In the genomic region with DNA sequence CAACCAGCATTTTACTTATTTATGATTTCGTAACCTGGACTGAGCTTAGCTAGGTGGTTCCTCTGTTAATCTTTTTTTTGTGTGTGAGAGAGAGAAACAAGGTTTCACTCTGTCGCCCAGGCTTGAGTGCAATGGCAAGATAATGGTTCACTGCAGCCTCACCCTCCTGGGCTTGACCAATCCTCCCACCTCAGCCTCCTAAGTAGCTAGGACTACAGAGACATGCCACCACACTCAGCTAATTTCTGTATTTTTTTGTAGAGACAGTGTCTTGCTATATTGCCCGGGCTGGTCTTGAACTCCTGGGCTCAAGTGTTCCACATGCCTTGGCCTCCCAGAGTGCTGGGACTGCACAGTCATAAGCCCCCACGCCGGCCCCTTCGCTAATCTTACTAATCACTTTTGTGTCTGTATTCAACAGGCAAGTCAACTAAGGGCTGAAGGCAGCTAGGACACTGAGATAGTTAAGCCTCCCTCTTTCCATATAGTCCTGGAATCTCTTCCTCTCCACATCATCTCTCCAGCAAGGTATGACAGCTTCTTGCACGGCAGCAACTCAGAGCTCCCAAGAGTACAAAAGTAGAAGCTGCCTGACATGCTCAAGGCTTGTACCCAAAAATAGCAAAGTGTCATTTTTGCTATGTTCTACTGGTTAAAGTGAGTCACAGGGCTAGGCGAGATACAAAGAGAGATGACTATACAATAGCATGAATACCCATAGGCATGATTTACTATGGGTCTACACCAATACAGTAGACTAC, we compare ENCODE assay signal across 2 cellular contexts.
TF ChIP-seq lines count a peak whose summit lies in the region.

No MANE protein-coding gene starts in this region.

TF ChIP-seq in K562, 482 proteins besides CTCF, POLR2A, EP300 and RAD21 (continues in another document):
- TF ChIP-seq HNRNPH1 (optimal IDR thresholded peaks at IDR 0.05; ENCODE audit: low read depth, low read length) (no peak), POLR2AphosphoS2 (IDR thresholded peaks at IDR 0.05; ENCODE audit: low read length) (no peak), NFE2 (IDR thresholded peaks at IDR 0.05; ENCODE audit: low read depth) (no peak; the same call in 1 of the 2 replicates), KLF6 (CRISPR knock-in tag; IDR thresholded peaks at IDR 0.05; ENCODE audit: borderline replicate concordance) (no peak), SNRNP70 (optimal IDR thresholded peaks at IDR 0.05; ENCODE audit: low read depth, low read length) (no peak), RUNX1 (IDR thresholded peaks at IDR 0.05; ENCODE audit: low read depth) (no peak), FOXK2 (conservative IDR thresholded peaks at IDR 0.05 in 1 of 2, IDR thresholded peaks at IDR 0.05 in 1 of 2; ENCODE audit: low read depth in 2 of 2) (0 out of 4 replicates have a peak, but pooled peaks of 1 of the 2 experiments have one; percentile 16), ZNF431 (CRISPR knock-in tag; IDR thresholded peaks at IDR 0.05) (no peak), EZH2 (IDR thresholded peaks at IDR 0.05; ENCODE audit: borderline replicate concordance, low read depth, low read length) (no peak), ZSCAN29 (IDR thresholded peaks at IDR 0.05) (no peak), ETV1 (tag; conservative IDR thresholded peaks at IDR 0.05; ENCODE audit: low read depth) (no peak), MBD2 (IDR thresholded peaks at IDR 0.05; ENCODE audit: borderline replicate concordance, low read depth) (no peak)
- TF ChIP-seq, protein P1, sequence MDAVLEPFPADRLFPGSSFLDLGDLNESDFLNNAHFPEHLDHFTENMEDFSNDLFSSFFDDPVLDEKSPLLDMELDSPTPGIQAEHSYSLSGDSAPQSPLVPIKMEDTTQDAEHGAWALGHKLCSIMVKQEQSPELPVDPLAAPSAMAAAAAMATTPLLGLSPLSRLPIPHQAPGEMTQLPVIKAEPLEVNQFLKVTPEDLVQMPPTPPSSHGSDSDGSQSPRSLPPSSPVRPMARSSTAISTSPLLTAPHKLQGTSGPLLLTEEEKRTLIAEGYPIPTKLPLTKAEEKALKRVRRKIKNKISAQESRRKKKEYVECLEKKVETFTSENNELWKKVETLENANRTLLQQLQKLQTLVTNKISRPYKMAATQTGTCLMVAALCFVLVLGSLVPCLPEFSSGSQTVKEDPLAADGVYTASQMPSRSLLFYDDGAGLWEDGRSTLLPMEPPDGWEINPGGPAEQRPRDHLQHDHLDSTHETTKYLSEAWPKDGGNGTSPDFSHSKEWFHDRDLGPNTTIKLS (IDR thresholded peaks at IDR 0.05; ENCODE audit: borderline replicate concordance, low read depth) = no peak
- TF ChIP-seq, protein P2, sequence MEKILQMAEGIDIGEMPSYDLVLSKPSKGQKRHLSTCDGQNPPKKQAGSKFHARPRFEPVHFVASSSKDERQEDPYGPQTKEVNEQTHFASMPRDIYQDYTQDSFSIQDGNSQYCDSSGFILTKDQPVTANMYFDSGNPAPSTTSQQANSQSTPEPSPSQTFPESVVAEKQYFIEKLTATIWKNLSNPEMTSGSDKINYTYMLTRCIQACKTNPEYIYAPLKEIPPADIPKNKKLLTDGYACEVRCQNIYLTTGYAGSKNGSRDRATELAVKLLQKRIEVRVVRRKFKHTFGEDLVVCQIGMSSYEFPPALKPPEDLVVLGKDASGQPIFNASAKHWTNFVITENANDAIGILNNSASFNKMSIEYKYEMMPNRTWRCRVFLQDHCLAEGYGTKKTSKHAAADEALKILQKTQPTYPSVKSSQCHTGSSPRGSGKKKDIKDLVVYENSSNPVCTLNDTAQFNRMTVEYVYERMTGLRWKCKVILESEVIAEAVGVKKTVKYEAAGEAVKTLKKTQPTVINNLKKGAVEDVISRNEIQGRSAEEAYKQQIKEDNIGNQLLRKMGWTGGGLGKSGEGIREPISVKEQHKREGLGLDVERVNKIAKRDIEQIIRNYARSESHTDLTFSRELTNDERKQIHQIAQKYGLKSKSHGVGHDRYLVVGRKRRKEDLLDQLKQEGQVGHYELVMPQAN (IDR thresholded peaks at IDR 0.05; ENCODE audit: borderline replicate concordance) = no peak
- TF ChIP-seq, protein P3, sequence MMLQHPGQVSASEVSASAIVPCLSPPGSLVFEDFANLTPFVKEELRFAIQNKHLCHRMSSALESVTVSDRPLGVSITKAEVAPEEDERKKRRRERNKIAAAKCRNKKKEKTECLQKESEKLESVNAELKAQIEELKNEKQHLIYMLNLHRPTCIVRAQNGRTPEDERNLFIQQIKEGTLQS (IDR thresholded peaks at IDR 0.05) = peak; percentile 49
- TF ChIP-seq, protein P3 (CRISPR knock-in tag; conservative IDR thresholded peaks at IDR 0.05) = no peak
- TF ChIP-seq, protein P4, sequence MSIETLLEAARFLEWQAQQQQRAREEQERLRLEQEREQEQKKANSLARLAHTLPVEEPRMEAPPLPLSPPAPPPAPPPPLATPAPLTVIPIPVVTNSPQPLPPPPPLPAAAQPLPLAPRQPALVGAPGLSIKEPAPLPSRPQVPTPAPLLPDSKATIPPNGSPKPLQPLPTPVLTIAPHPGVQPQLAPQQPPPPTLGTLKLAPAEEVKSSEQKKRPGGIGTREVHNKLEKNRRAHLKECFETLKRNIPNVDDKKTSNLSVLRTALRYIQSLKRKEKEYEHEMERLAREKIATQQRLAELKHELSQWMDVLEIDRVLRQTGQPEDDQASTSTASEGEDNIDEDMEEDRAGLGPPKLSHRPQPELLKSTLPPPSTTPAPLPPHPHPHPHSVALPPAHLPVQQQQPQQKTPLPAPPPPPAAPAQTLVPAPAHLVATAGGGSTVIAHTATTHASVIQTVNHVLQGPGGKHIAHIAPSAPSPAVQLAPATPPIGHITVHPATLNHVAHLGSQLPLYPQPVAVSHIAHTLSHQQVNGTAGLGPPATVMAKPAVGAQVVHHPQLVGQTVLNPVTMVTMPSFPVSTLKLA (conservative IDR thresholded peaks at IDR 0.05) = 0 out of 4 replicates have a peak, but pooled peaks of 1 of the 2 experiments have one; percentile 24
- TF ChIP-seq, protein P5, sequence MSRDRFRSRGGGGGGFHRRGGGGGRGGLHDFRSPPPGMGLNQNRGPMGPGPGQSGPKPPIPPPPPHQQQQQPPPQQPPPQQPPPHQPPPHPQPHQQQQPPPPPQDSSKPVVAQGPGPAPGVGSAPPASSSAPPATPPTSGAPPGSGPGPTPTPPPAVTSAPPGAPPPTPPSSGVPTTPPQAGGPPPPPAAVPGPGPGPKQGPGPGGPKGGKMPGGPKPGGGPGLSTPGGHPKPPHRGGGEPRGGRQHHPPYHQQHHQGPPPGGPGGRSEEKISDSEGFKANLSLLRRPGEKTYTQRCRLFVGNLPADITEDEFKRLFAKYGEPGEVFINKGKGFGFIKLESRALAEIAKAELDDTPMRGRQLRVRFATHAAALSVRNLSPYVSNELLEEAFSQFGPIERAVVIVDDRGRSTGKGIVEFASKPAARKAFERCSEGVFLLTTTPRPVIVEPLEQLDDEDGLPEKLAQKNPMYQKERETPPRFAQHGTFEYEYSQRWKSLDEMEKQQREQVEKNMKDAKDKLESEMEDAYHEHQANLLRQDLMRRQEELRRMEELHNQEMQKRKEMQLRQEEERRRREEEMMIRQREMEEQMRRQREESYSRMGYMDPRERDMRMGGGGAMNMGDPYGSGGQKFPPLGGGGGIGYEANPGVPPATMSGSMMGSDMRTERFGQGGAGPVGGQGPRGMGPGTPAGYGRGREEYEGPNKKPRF (IDR thresholded peaks at IDR 0.05; ENCODE audit: low read depth, low read length) = no peak

TF ChIP-seq in neural cell, 6 proteins besides CTCF, POLR2A, EP300 and RAD21:
- no peak for TF ChIP-seq TAF1 (IDR thresholded peaks at IDR 0.05; ENCODE audit: low read depth)
- no peak for TF ChIP-seq SMC3 (conservative IDR thresholded peaks at IDR 0.05; ENCODE audit: poor library complexity)
- TF ChIP-seq MXI1 (conservative IDR thresholded peaks at IDR 0.05; ENCODE audit: poor library complexity, severe bottlenecking) = no peak
- TF ChIP-seq, protein P6, sequence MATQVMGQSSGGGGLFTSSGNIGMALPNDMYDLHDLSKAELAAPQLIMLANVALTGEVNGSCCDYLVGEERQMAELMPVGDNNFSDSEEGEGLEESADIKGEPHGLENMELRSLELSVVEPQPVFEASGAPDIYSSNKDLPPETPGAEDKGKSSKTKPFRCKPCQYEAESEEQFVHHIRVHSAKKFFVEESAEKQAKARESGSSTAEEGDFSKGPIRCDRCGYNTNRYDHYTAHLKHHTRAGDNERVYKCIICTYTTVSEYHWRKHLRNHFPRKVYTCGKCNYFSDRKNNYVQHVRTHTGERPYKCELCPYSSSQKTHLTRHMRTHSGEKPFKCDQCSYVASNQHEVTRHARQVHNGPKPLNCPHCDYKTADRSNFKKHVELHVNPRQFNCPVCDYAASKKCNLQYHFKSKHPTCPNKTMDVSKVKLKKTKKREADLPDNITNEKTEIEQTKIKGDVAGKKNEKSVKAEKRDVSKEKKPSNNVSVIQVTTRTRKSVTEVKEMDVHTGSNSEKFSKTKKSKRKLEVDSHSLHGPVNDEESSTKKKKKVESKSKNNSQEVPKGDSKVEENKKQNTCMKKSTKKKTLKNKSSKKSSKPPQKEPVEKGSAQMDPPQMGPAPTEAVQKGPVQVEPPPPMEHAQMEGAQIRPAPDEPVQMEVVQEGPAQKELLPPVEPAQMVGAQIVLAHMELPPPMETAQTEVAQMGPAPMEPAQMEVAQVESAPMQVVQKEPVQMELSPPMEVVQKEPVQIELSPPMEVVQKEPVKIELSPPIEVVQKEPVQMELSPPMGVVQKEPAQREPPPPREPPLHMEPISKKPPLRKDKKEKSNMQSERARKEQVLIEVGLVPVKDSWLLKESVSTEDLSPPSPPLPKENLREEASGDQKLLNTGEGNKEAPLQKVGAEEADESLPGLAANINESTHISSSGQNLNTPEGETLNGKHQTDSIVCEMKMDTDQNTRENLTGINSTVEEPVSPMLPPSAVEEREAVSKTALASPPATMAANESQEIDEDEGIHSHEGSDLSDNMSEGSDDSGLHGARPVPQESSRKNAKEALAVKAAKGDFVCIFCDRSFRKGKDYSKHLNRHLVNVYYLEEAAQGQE (IDR thresholded peaks at IDR 0.05; ENCODE audit: borderline replicate concordance) = no peak
- no peak for TF ChIP-seq POLR2AphosphoS5 (IDR thresholded peaks at IDR 0.05)
- no peak for TF ChIP-seq EZH2 (IDR thresholded peaks at IDR 0.05; ENCODE audit: borderline replicate concordance, insufficient read depth, low read length, poor library complexity, severe bottlenecking)
